Comparison of ENCODE assay signal across 1 cellular context in the genomic region with DNA sequence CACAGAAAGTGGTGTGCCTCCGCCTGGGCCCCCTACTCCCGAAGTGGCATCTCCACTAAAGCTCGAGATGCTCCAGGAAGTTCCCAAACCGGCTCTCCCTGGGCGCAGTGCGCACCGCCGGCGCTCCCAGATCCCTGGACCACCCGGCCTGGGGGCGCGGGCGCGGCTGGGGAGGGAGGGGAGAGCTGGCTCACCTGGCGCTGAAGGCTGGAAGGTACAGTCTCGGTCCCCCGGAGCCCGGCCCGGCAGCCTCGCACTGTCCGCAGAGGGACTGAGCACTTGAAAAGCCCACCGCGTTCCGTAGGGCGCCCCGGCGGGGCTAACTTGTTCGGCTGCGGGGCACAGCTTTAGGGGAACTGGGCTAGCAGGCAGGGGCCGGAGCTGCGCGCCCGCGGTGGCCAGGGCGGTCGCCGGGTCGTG.
TF ChIP-seq lines count a peak whose summit lies in the region.

No MANE protein-coding gene starts in this region.

TF ChIP-seq in IMR-90, 13 proteins besides CTCF, POLR2A, EP300 and RAD21:
- TF ChIP-seq RFX5 (IDR thresholded peaks at IDR 0.05; ENCODE audit: low read depth, low read length) (no peak), CEBPB (IDR thresholded peaks at IDR 0.05; ENCODE audit: low read depth, low read length) (no peak), BHLHE40 (IDR thresholded peaks at IDR 0.05; ENCODE audit: low read depth, low read length) (no peak), NFE2L2 (IDR thresholded peaks at IDR 0.05; ENCODE audit: low read depth, low read length) (no peak), MAFK (IDR thresholded peaks at IDR 0.05; ENCODE audit: low read depth, low read length) (no peak), CHD1 (IDR thresholded peaks at IDR 0.05; ENCODE audit: low read depth, low read length) (no peak), FOS (IDR thresholded peaks at IDR 0.05; ENCODE audit: low read depth, low read length) (no peak), MAZ (IDR thresholded peaks at IDR 0.05; ENCODE audit: borderline replicate concordance, low read depth, low read length) (no peak), RCOR1 (IDR thresholded peaks at IDR 0.05; ENCODE audit: insufficient replicate concordance, low read length) (no peak)
- TF ChIP-seq, protein P1, sequence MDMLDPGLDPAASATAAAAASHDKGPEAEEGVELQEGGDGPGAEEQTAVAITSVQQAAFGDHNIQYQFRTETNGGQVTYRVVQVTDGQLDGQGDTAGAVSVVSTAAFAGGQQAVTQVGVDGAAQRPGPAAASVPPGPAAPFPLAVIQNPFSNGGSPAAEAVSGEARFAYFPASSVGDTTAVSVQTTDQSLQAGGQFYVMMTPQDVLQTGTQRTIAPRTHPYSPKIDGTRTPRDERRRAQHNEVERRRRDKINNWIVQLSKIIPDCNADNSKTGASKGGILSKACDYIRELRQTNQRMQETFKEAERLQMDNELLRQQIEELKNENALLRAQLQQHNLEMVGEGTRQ (IDR thresholded peaks at IDR 0.05; ENCODE audit: low read depth, low read length), result no peak
- TF ChIP-seq, protein P2, sequence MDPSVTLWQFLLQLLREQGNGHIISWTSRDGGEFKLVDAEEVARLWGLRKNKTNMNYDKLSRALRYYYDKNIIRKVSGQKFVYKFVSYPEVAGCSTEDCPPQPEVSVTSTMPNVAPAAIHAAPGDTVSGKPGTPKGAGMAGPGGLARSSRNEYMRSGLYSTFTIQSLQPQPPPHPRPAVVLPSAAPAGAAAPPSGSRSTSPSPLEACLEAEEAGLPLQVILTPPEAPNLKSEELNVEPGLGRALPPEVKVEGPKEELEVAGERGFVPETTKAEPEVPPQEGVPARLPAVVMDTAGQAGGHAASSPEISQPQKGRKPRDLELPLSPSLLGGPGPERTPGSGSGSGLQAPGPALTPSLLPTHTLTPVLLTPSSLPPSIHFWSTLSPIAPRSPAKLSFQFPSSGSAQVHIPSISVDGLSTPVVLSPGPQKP (IDR thresholded peaks at IDR 0.05; ENCODE audit: borderline replicate concordance, low read depth, low read length), result no peak
TF ChIP-seq in IMR-90: peak in this region for 0.
